ENCODE assay signal across 8 cellular contexts in genomic region chr3:82050382-82050781, GRCh38.
"Had no signal": no experiment of that assay in that cellular context is flagged by ENCODE, and none has a peak within 500 bp of the region (broad histone marks: within the 10 kb centered on the region; RNA-seq: fewer than 3 reads in every experiment).

No MANE protein-coding gene starts in this region.

- H3K4me3 Mint-ChIP-seq: GM23338, H9 had no signal

- H2AFZ ChIP-seq: GM23338 had no signal

- H3K4me1 Mint-ChIP-seq: GM23338, H9 had no signal

- H3K4me3 ChIP-seq: GM23338, K562 had no signal

- FAIRE-seq: H1, H54, HTR-8/SVneo, K562 had no signal

- DNase-seq: H9, HCEC 1CT, KG1 had no signal

- H3K4me2 ChIP-seq: GM23338 had no signal

- ATAC-seq: GM23338, K562 had no signal

- H3K27ac Mint-ChIP-seq: H9 had no signal

- H3K9me3 Mint-ChIP-seq: GM23338, H9 had no signal
